In genomic region chr9:99073985-99074901, GRCh38 we compare ENCODE assay signal across 15 cellular contexts. TPM values are rescaled to one million over a fixed set of nuclear protein-coding genes. Genes with fewer than 3 reads are reported as not detected.
DNase-seq lines count a peak whose midpoint lies in the region; ATAC-seq and TF ChIP-seq lines count a peak whose summit lies in the region.
"Had no signal": no experiment of that assay in that cellular context is flagged by ENCODE, and none has a peak within 500 bp of the region (broad histone marks: within the 10 kb centered on the region; RNA-seq: fewer than 3 reads in every experiment).

No MANE protein-coding gene starts in this region.

- intact Hi-C loops in activated CD8-positive, alpha-beta T cell treated with anti-CD3 and anti-CD28 coated beads for 36 hours (cut with micrococcal nuclease) = no loop called here

- H3K27ac Mint-ChIP-seq in activated CD8-positive, alpha-beta T cell treated with anti-CD3 and anti-CD28 coated beads, Interleukin-2, amount 10 ng/mL, durations not matched to agents 7 days and 5 days = peak overlapping the region; percentile 23
- no peak overlapping the region for H3K27ac Mint-ChIP-seq in activated CD8-positive, alpha-beta T cell treated with anti-CD3 and anti-CD28 coated beads for 36 hours
- peak overlapping the region; percentile 6 to 68 for H3K27ac Mint-ChIP-seq in T-cell
- H3K27ac Mint-ChIP-seq in stimulated activated effector memory CD8-positive, alpha-beta T cell treated with anti-CD3 and anti-CD28 coated beads, Interleukin-12 subunit alpha, Interleukin-12 subunit beta, amount 100 ng/mL, for 72 hours = peak overlapping the region; percentile 54

- H3K4me1 Mint-ChIP-seq in activated CD8-positive, alpha-beta T cell treated with anti-CD3 and anti-CD28 coated beads, Interleukin-2, amount 10 ng/mL, durations not matched to agents 7 days and 5 days (ENCODE audit: low read depth) = peaks cover 68% of the 10 kb centered on the region
- peaks cover 50% of the 10 kb centered on the region for H3K4me1 Mint-ChIP-seq in activated CD8-positive, alpha-beta T cell treated with anti-CD3 and anti-CD28 coated beads for 36 hours (ENCODE audit: low read depth)
- H3K4me1 Mint-ChIP-seq in T-cell = peaks cover 55 to 69% (median 63%) of the 10 kb centered on the region in 3 donors
- peaks cover 66% of the 10 kb centered on the region for H3K4me1 Mint-ChIP-seq in stimulated activated effector memory CD8-positive, alpha-beta T cell treated with anti-CD3 and anti-CD28 coated beads, Interleukin-12 subunit alpha, Interleukin-12 subunit beta, amount 100 ng/mL, for 72 hours

- ATAC-seq in activated CD8-positive, alpha-beta T cell treated with anti-CD3 and anti-CD28 coated beads, Interleukin-2, amount 10 ng/mL, durations not matched to agents 7 days and 5 days = no peak
- no peak for ATAC-seq in activated CD8-positive, alpha-beta T cell treated with anti-CD3 and anti-CD28 coated beads for 36 hours
- no peak for ATAC-seq in T-cell (replicated peaks in 1 of 4)
- no peak for ATAC-seq in stimulated activated effector memory CD8-positive, alpha-beta T cell treated with anti-CD3 and anti-CD28 coated beads, Interleukin-12 subunit alpha, Interleukin-12 subunit beta, amount 100 ng/mL, for 72 hours
- no peak for ATAC-seq in left lobe of liver
- ATAC-seq: HepG2 had no signal

- H3K36me3 Mint-ChIP-seq in activated CD8-positive, alpha-beta T cell treated with anti-CD3 and anti-CD28 coated beads, Interleukin-2, amount 10 ng/mL, durations not matched to agents 7 days and 5 days (ENCODE audit: low read depth) = peaks cover 10% of the 10 kb centered on the region
- H3K36me3 Mint-ChIP-seq in activated CD8-positive, alpha-beta T cell treated with anti-CD3 and anti-CD28 coated beads for 36 hours (ENCODE audit: low read depth) = no peaks in the 10 kb centered on the region
- H3K36me3 Mint-ChIP-seq in T-cell = no peaks in the 10 kb centered on the region
- H3K36me3 Mint-ChIP-seq in stimulated activated effector memory CD8-positive, alpha-beta T cell treated with anti-CD3 and anti-CD28 coated beads, Interleukin-12 subunit alpha, Interleukin-12 subunit beta, amount 100 ng/mL, for 72 hours = no peaks in the 10 kb centered on the region

- POLR2A ChIA-PET in activated CD8-positive, alpha-beta T cell treated with anti-CD3 and anti-CD28 coated beads, Interleukin-2, amount 10 ng/mL, durations not matched to agents 7 days and 5 days (lab: Charles Lee) = interaction anchor here (1.2 kb wide), 1 partner anchor 16 kb away, joined by 4 read pairs; no protein-coding TSS in a partner anchor
- POLR2A ChIA-PET in activated CD8-positive, alpha-beta T cell treated with anti-CD3 and anti-CD28 coated beads for 36 hours (lab: Charles Lee) = interaction anchor here (0.8 to 0.9 kb wide), 2 partner anchors 15 to 40 kb away, joined by 3 to 4 read pairs; no protein-coding TSS in a partner anchor
- POLR2A ChIA-PET in T-cell (lab: Charles Lee) = interaction anchor here in 1 of 2 donors (0.6 kb wide), 1 partner anchor 1340 kb away, joined by 3 read pairs; no protein-coding TSS in a partner anchor

- CTCF ChIA-PET in activated CD8-positive, alpha-beta T cell treated with anti-CD3 and anti-CD28 coated beads, Interleukin-2, amount 10 ng/mL, durations not matched to agents 7 days and 5 days (lab: Charles Lee) = interaction anchor here (0.8 to 1.2 kb wide), 3 partner anchors 14 to 19 kb away, joined by 3 to 4 read pairs (median 3); no protein-coding TSS in a partner anchor
- CTCF ChIA-PET in activated CD8-positive, alpha-beta T cell treated with anti-CD3 and anti-CD28 coated beads for 36 hours (lab: Charles Lee) = no interaction called here
- CTCF ChIA-PET in T-cell (lab: Charles Lee) = no interaction called here

- peaks cover 1% of the 10 kb centered on the region for H3K9me3 Mint-ChIP-seq in activated CD8-positive, alpha-beta T cell treated with anti-CD3 and anti-CD28 coated beads, Interleukin-2, amount 10 ng/mL, durations not matched to agents 7 days and 5 days (ENCODE audit: insufficient read depth)
- H3K9me3 Mint-ChIP-seq in activated CD8-positive, alpha-beta T cell treated with anti-CD3 and anti-CD28 coated beads for 36 hours = no peaks in the 10 kb centered on the region
- no peaks in the 10 kb centered on the region for H3K9me3 Mint-ChIP-seq in T-cell
- H3K9me3 Mint-ChIP-seq in stimulated activated effector memory CD8-positive, alpha-beta T cell treated with anti-CD3 and anti-CD28 coated beads, Interleukin-12 subunit alpha, Interleukin-12 subunit beta, amount 100 ng/mL, for 72 hours = no peaks in the 10 kb centered on the region

- H3K4me3 Mint-ChIP-seq in activated CD8-positive, alpha-beta T cell treated with anti-CD3 and anti-CD28 coated beads, Interleukin-2, amount 10 ng/mL, durations not matched to agents 7 days and 5 days = no peak overlapping the region
- no peak overlapping the region for H3K4me3 Mint-ChIP-seq in activated CD8-positive, alpha-beta T cell treated with anti-CD3 and anti-CD28 coated beads for 36 hours
- no peak overlapping the region for H3K4me3 Mint-ChIP-seq in T-cell
- no peak overlapping the region for H3K4me3 Mint-ChIP-seq in stimulated activated effector memory CD8-positive, alpha-beta T cell treated with anti-CD3 and anti-CD28 coated beads, Interleukin-12 subunit alpha, Interleukin-12 subunit beta, amount 100 ng/mL, for 72 hours

- H3K27me3 Mint-ChIP-seq in activated CD8-positive, alpha-beta T cell treated with anti-CD3 and anti-CD28 coated beads, Interleukin-2, amount 10 ng/mL, durations not matched to agents 7 days and 5 days (ENCODE audit: low read depth) = no peaks in the 10 kb centered on the region
- no peaks in the 10 kb centered on the region for H3K27me3 Mint-ChIP-seq in activated CD8-positive, alpha-beta T cell treated with anti-CD3 and anti-CD28 coated beads for 36 hours
- H3K27me3 Mint-ChIP-seq in T-cell = no peaks in the 10 kb centered on the region

- no peak for DNase-seq in activated CD8-positive, alpha-beta T cell treated with anti-CD3 and anti-CD28 coated beads, Interleukin-2, amount 10 ng/mL, durations not matched to agents 7 days and 5 days
- no peak for DNase-seq in activated CD8-positive, alpha-beta T cell treated with anti-CD3 and anti-CD28 coated beads for 36 hours
- DNase-seq in T-cell (no peak), inferior parietal cortex (ENCODE audit: extremely low spot score) (peak; percentile 28), left lobe of liver (ENCODE audit: low spot score) (no peak), Kasumi-1 (lab: John Stamatoyannopoulos, UW) (no peak)
- no peak for DNase-seq in stimulated activated effector memory CD8-positive, alpha-beta T cell treated with anti-CD3 and anti-CD28 coated beads, Interleukin-12 subunit alpha, Interleukin-12 subunit beta, amount 100 ng/mL, for 72 hours (ENCODE audit: low spot score in 2 of 2)
- DNase-seq in stimulated activated CD4-positive, alpha-beta T cell treated with anti-CD3 and anti-CD28 coated beads, Interleukin-12 subunit alpha, Interleukin-12 subunit beta, amount 100 ng/mL, for 4 hours = no peak
- DNase-seq: Karpas-422; NCI-H1417; NCI-H187 treated with DMSO at 0.1 percent for 48 hours; NCI-H446 treated with DMSO at 0.1 percent for 48 hours; NK-92 treated with Interleukin-12 subunit alpha and Interleukin-12 subunit beta, amount 100 ng/mL, for 24 hours; SIG-M5 had no signal

- TF ChIP-seq CTCF in activated CD8-positive, alpha-beta T cell treated with anti-CD3 and anti-CD28 coated beads for 36 hours (IDR thresholded peaks at IDR 0.05) = no peak

RNA-seq across cellular contexts. Expression of gene TGFBR1, which starts 30.7 kb away (rescaled TPM):
- total RNA-seq in activated CD8-positive, alpha-beta T cell treated with anti-CD3 and anti-CD28 coated beads, Interleukin-2, amount 10 ng/mL, durations not matched to agents 7 days and 5 days = 10 to 100 TPM; 90.1 to 90.9 TPM
- 10 to 100 TPM; 34.3 to 36.5 TPM for total RNA-seq in activated CD8-positive, alpha-beta T cell treated with anti-CD3 and anti-CD28 coated beads for 36 hours
- total RNA-seq in T-cell = 10 to 100 TPM; 22.3 to 36.9 (median 31.7) TPM
- 13.5 TPM for total RNA-seq in left lobe of liver
